23 cellular contexts compared by ENCODE assay signal in the genomic region with DNA sequence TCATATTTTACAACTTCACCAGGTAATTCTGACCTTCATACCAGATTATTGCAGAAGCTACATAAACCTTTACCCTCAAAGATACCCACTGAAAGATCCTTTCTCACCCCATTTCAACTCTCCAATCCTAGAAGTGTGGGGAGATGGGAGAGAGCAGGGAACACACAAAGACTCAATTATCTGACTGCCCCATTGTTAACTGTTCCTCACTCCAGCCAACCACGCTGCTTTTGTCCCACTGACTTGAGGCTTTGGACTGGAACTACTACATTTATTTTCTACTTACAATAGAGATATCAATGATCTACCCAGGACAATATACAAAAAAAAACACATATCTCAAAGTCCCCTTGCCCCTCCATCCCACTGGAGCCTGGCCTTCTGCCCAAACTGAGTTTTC.
"Had no signal": no experiment of that assay in that cellular context is flagged by ENCODE, and none has a peak within 500 bp of the region (broad histone marks: within the 10 kb centered on the region; RNA-seq: fewer than 3 reads in every experiment).

No MANE protein-coding gene starts in this region.

- ATAC-seq: left ventricle myocardium superior; lower lobe of right lung; mucosa of descending colon; natural killer cell treated with Interleukin-12 subunit alpha and Interleukin-12 subunit beta and Interleukin-15 and Interleukin-18, amount 100 ng/mL, for 72 hours; pancreas; sciatic nerve; stimulated activated naive CD8-positive, alpha-beta T cell treated with anti-CD3 and anti-CD28 coated beads, Interleukin-15, amount 100 ng/mL, for 72 hours had no signal

- H3K9me3 ChIP-seq: esophagus squamous epithelium, lower lobe of right lung, mucosa of descending colon, pancreas, thyroid gland, vagina had no signal

- H3K27ac ChIP-seq: esophagus squamous epithelium, lower lobe of right lung, pancreas, thyroid gland, vagina had no signal

- H3K4me2 ChIP-seq: smooth muscle cell had no signal

- H3K4me1 ChIP-seq: esophagus squamous epithelium, lower lobe of right lung, pancreas, thyroid gland, vagina had no signal

- H3K4me3 ChIP-seq: dorsolateral prefrontal cortex, esophagus squamous epithelium, lower lobe of right lung, mucosa of descending colon, pancreas, smooth muscle cell, thyroid gland, vagina had no signal

- H3K36me3 ChIP-seq: esophagus squamous epithelium, lower lobe of right lung, pancreas, thyroid gland, vagina had no signal

- DNase-seq: central memory CD4-positive, alpha-beta T cell; dorsolateral prefrontal cortex; effector CD4-positive, alpha-beta T cell; esophagus squamous epithelium; islet precursor cell; kidney glomerular epithelial cell; left ventricle myocardium superior; lower lobe of right lung; mucosa of descending colon; naive B cell; pancreas; stimulated activated CD4-positive, alpha-beta T cell treated with anti-CD3 and anti-CD28 coated beads, Interleukin-12 subunit alpha, Interleukin-12 subunit beta, amount 100 ng/mL, for 4 hours; stimulated activated CD4-positive, alpha-beta T cell treated with anti-CD3 and anti-CD28 coated beads, Interleukin-1b, Interleukin-23, amount 100 ng/mL, for 48 hours; stimulated activated CD4-positive, alpha-beta T cell treated with anti-CD3 and anti-CD28 coated beads, Interleukin-4, amount 100 ng/mL, for 1 hour; stimulated activated CD8-positive, alpha-beta memory T cell treated with anti-CD3 and anti-CD28 coated beads, Interleukin-4, amount 100 ng/mL, for 48 hours; stimulated activated naive CD4-positive, alpha-beta T cell; stimulated activated naive CD8-positive, alpha-beta T cell treated with anti-CD3 and anti-CD28 coated beads, Interleukin-15, amount 100 ng/mL, for 72 hours; thyroid gland; trophoblast cell had no signal

- H3K27me3 ChIP-seq: esophagus squamous epithelium, pancreas, thyroid gland, vagina had no signal
